10 cellular contexts compared by ENCODE assay signal in genomic region chr1:87684786-87685185, GRCh38.
DNase-seq lines count a peak whose midpoint lies in the region; ATAC-seq and TF ChIP-seq lines count a peak whose summit lies in the region.
"Had no signal": no experiment of that assay in that cellular context is flagged by ENCODE, and none has a peak within 500 bp of the region (broad histone marks: within the 10 kb centered on the region; RNA-seq: fewer than 3 reads in every experiment).

No MANE protein-coding gene starts in this region.

- POLR2A ChIA-PET in naive thymus-derived CD8-positive, alpha-beta T cell (lab: Charles Lee) = interaction anchor here (1.4 kb wide), 1 partner anchor 357 kb away, joined by 3 read pairs; no protein-coding TSS in a partner anchor

- no peaks in the 10 kb centered on the region for H3K36me3 Mint-ChIP-seq in naive thymus-derived CD8-positive, alpha-beta T cell
- H3K36me3 Mint-ChIP-seq in CD14-positive monocyte = no peaks in the 10 kb centered on the region

- H3K4me3 Mint-ChIP-seq in naive thymus-derived CD8-positive, alpha-beta T cell = peak overlapping the region in 5 of 10 donors; percentile 37 to 84 (median 77)
- no peak overlapping the region for H3K4me3 Mint-ChIP-seq in CD14-positive monocyte
- H3K4me3 Mint-ChIP-seq: dendritic cell treated with granulocyte-macrophage colony-stimulating factor and Interleukin-4, amounts not matched to agents 40 ng/mL and 50 ng/mL, for 4 days had no signal

- H3K4me1 Mint-ChIP-seq in naive thymus-derived CD8-positive, alpha-beta T cell = no peaks in the 10 kb centered on the region
- H3K4me1 Mint-ChIP-seq in CD14-positive monocyte = peaks cover 11% of the 10 kb centered on the region

- no peaks in the 10 kb centered on the region for H3K9me3 Mint-ChIP-seq in naive thymus-derived CD8-positive, alpha-beta T cell
- H3K9me3 Mint-ChIP-seq in CD14-positive monocyte = no peaks in the 10 kb centered on the region
- H3K9me3 Mint-ChIP-seq: dendritic cell treated with granulocyte-macrophage colony-stimulating factor and Interleukin-4, amounts not matched to agents 40 ng/mL and 50 ng/mL, for 4 days had no signal

- TF ChIP-seq CTCF in epithelial cell of esophagus (IDR thresholded peaks at IDR 0.05; ENCODE audit: insufficient read depth, low read depth, low read length, missing control alignments) = no peak
- no peak for TF ChIP-seq CTCF in omental fat pad (IDR thresholded peaks at IDR 0.05)
- no peak for TF ChIP-seq CTCF in CD14-positive monocyte (IDR thresholded peaks at IDR 0.05)

- H3K4me3 ChIP-seq in epithelial cell of esophagus (ENCODE audit: low read length) = peak overlapping the region; percentile 47

- DNase-seq in Ammon's horn (ENCODE audit: low spot score) = peak; percentile 21
- DNase-seq in NCI-H2196 treated with DMSO at 0.1 percent for 48 hours (lab: John Stamatoyannopoulos, UW; ENCODE audit: unreplicated experiment) = peak; percentile 26
- peak; percentile 51 for DNase-seq in epithelial cell of esophagus (ENCODE audit: low read depth)
- DNase-seq in naive thymus-derived CD8-positive, alpha-beta T cell = no peak
- DNase-seq in omental fat pad (ENCODE audit: low spot score) = no peak
- no peak for DNase-seq in activated CD4-positive, alpha-beta T cell treated with anti-CD3 and anti-CD28 coated beads for 4 hours
- DNase-seq in NOMO-1 treated with dmso at 0.1 percent for 144 hours (lab: John Stamatoyannopoulos, UW; ENCODE audit: unreplicated experiment) = no peak
- no peak for DNase-seq in CD14-positive monocyte (ENCODE audit: low spot score)
- DNase-seq: NCI-H146 had no signal

- intact Hi-C loops in CD14-positive monocyte (cut with micrococcal nuclease) = no loop called here

- H3K27ac Mint-ChIP-seq in naive thymus-derived CD8-positive, alpha-beta T cell = peak overlapping the region in 6 of 10 donors; percentile 77 to 87 (median 84)
- no peak overlapping the region for H3K27ac Mint-ChIP-seq in CD14-positive monocyte
- H3K27ac Mint-ChIP-seq: dendritic cell treated with granulocyte-macrophage colony-stimulating factor and Interleukin-4, amounts not matched to agents 40 ng/mL and 50 ng/mL, for 4 days had no signal

- H3K27me3 Mint-ChIP-seq in naive thymus-derived CD8-positive, alpha-beta T cell = peaks cover 0 to 6% (median 0%) of the 10 kb centered on the region in 5 donors
- H3K27me3 Mint-ChIP-seq in CD14-positive monocyte (ENCODE audit: low read depth in 3 of 3) = peaks cover 0 to 1% (median 0%) of the 10 kb centered on the region in 3 donors
- H3K27me3 Mint-ChIP-seq: dendritic cell treated with granulocyte-macrophage colony-stimulating factor and Interleukin-4, amounts not matched to agents 40 ng/mL and 50 ng/mL, for 4 days had no signal

- ATAC-seq in naive thymus-derived CD8-positive, alpha-beta T cell = peak in 1 of 2 donors; percentile 57
- ATAC-seq in omental fat pad (ENCODE audit: low FRiP score) = no peak

Comparison
In these comparisons a context has a peak if more than half of its experiments do, and no peak if none do; other contexts are left out.
1. DNase-seq: peak in Ammon's horn (single experiment), NCI-H2196 treated with DMSO at 0.1 percent for 48 hours (single experiment) and epithelial cell of esophagus (single experiment); none in naive thymus-derived CD8-positive, alpha-beta T cell (0 of 10), omental fat pad (single experiment), activated CD4-positive, alpha-beta T cell treated with anti-CD3 and anti-CD28 coated beads for 4 hours (0 of 2), NOMO-1 treated with dmso at 0.1 percent for 144 hours (single experiment) and CD14-positive monocyte (single experiment).
2. H3K27ac Mint-ChIP-seq: peak in naive thymus-derived CD8-positive, alpha-beta T cell (6 of 10); none in CD14-positive monocyte (0 of 7).